13 cellular contexts compared by ENCODE assay signal in the genomic region with DNA sequence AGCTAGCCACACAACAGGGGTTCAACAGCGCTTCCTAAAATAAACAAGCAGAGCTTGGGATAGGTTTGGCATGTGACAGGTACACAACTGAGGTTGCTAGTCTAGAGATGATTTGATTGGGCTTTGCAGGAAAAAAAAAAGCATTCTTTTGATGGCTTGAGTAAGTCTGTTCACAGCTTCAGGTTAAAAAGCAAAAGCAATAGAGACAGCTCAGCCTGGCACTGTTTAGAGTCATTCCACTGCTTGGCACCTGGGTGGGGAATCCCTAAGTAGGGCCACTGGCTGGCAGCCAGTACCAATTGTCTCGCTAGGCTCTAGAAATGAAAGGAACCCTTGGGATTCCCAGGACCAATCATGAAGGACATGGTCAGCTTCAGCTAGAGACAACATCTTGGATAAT.
DNase-seq lines count a peak whose midpoint lies in the region; ATAC-seq lines count a peak whose summit lies in the region.
"Had no signal": no experiment of that assay in that cellular context is flagged by ENCODE, and none has a peak within 500 bp of the region (broad histone marks: within the 10 kb centered on the region; RNA-seq: fewer than 3 reads in every experiment).

No MANE protein-coding gene starts in this region.

- no peak overlapping the region for H3K4ac ChIP-seq in mesendoderm (ENCODE audit: low read depth, low read length)

- DNase-seq in NCI-H2196 (lab: John Stamatoyannopoulos, UW; ENCODE audit: unreplicated experiment), result peak; percentile 23
- DNase-seq in mesendoderm, result peak; percentile 6
- no peak for DNase-seq in NCI-H1694 (lab: John Stamatoyannopoulos, UW)
- DNase-seq in stimulated activated naive CD4-positive, alpha-beta T cell treated with Interleukin-2 at 50 U/mL for 16 hours (lab: John Stamatoyannopoulos, UW), result no peak
- DNase-seq: activated CD8-positive, alpha-beta T cell treated with anti-CD3 and anti-CD28 coated beads, Interleukin-2, amount 10 ng/mL, durations not matched to agents 7 days and 5 days; naive thymus-derived CD4-positive, alpha-beta T cell; NCI-H1092 had no signal

- ATAC-seq in GM18517 (IDR thresholded peaks at IDR 0.05; ENCODE audit: unreplicated experiment), result peak; percentile 61
- peak; percentile 66 for ATAC-seq in GM21447 (IDR thresholded peaks at IDR 0.05; ENCODE audit: unreplicated experiment)
- no peak for ATAC-seq in HG03139 (IDR thresholded peaks at IDR 0.05; ENCODE audit: unreplicated experiment)
- ATAC-seq: activated CD8-positive, alpha-beta T cell treated with anti-CD3 and anti-CD28 coated beads, Interleukin-2, amount 10 ng/mL, durations not matched to agents 7 days and 5 days; naive thymus-derived CD4-positive, alpha-beta T cell; Panc1; sciatic nerve had no signal

- no peak overlapping the region for H4K8ac ChIP-seq in mesendoderm (ENCODE audit: low read depth, low read length)

- no peak overlapping the region for H3K18ac ChIP-seq in mesendoderm (ENCODE audit: low read length)

- H2BK15ac ChIP-seq in mesendoderm (replicated peaks; ENCODE audit: low read depth), result no peak overlapping the region

- no peak overlapping the region for H3K56ac ChIP-seq in mesendoderm (ENCODE audit: low read length)

- H3K79me2 ChIP-seq in mesendoderm (ENCODE audit: control insufficient read depth, insufficient read depth, low read length), result no peaks in the 10 kb centered on the region

- no peak overlapping the region for H3K4me2 ChIP-seq in mesendoderm (ENCODE audit: low read length)

- WGBS in mesendoderm (ENCODE audit: extremely low coverage, insufficient coverage, low lambda C conversion rate), result no CpG with 5 or more reads among the region's 2 CpGs

- no peak overlapping the region for H2BK120ac ChIP-seq in mesendoderm (ENCODE audit: low read depth, low read length)

- H2AK5ac ChIP-seq in mesendoderm (ENCODE audit: low read length), result no peak overlapping the region

- H3K27ac ChIP-seq in mesendoderm (ENCODE audit: low read depth, low read length), result no peak overlapping the region
- H3K27ac ChIP-seq: coronary artery had no signal

- H4K5ac ChIP-seq in mesendoderm (ENCODE audit: low read length), result no peak overlapping the region

- no peak overlapping the region for H2BK5ac ChIP-seq in mesendoderm (ENCODE audit: low read length)

- H3K27me3 ChIP-seq in mesendoderm (ENCODE audit: insufficient read depth, low read length, poor library complexity), result no peaks in the 10 kb centered on the region

- H3K23ac ChIP-seq in mesendoderm (ENCODE audit: low read length), result no peak overlapping the region

- no peaks in the 10 kb centered on the region for H3K4me1 ChIP-seq in mesendoderm (ENCODE audit: control insufficient read depth, low read depth, low read length)

- peaks cover 3% of the 10 kb centered on the region for H3K36me3 ChIP-seq in mesendoderm (ENCODE audit: control insufficient read depth, insufficient read depth, low read length)

- H3K79me1 ChIP-seq in mesendoderm (ENCODE audit: low read length), result no peaks in the 10 kb centered on the region

- no peak overlapping the region for H3K9ac ChIP-seq in mesendoderm (ENCODE audit: low read length)

- H3K4me3 ChIP-seq in mesendoderm (ENCODE audit: low read length), result no peak overlapping the region
- H3K4me3 ChIP-seq: coronary artery had no signal

Comparison
In these comparisons a context has a peak if more than half of its experiments do, and no peak if none do; other contexts are left out.
1. DNase-seq: peak in NCI-H2196 (single experiment) and mesendoderm (single experiment); none in NCI-H1694 (single experiment) and stimulated activated naive CD4-positive, alpha-beta T cell treated with Interleukin-2 at 50 U/mL for 16 hours (single experiment).